20 cellular contexts compared by ENCODE assay signal in the genomic region with DNA sequence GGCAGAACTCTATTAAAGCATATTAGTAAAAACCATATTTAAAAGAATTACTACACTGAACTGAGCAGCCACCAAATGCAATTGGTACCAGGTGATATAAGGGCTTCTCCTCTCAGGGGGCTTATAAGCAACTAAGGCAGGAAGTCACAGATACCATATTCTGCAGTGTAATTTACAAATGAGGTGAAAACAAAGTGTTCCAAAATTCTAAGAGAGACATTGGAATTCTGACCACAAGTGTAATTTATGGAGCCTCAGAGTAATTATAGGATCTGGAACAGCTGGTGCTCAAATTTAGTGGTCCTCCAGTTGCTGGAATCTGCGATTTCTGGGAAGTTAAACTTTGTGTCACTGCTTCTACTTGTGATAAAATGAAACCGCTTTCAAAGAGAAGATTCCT. TPM values are rescaled to one million over a fixed set of nuclear protein-coding genes. Genes with fewer than 3 reads are reported as not detected.
"Had no signal": no experiment of that assay in that cellular context is flagged by ENCODE, and none has a peak within 500 bp of the region (broad histone marks: within the 10 kb centered on the region; RNA-seq: fewer than 3 reads in every experiment).

No MANE protein-coding gene starts in this region.

- H3K36me3 ChIP-seq: breast epithelium had no signal

- FAIRE-seq: RCC 7860 had no signal

- H3K4me3 ChIP-seq: breast epithelium had no signal

- ATAC-seq: activated CD4-positive, CD25-positive, alpha-beta regulatory T cell treated with anti-CD3 and anti-CD28 coated beads, Interleukin-2, amount 50 U/mL, for 24 hours; activated CD8-positive, alpha-beta T cell treated with anti-CD3 and anti-CD28 coated beads for 36 hours had no signal

- H3K4me1 ChIP-seq: breast epithelium had no signal

- H3K27me3 ChIP-seq: breast epithelium had no signal

- H3K27ac ChIP-seq: breast epithelium had no signal

- DNase-seq: activated CD4-positive, alpha-beta T cell treated with anti-CD3 and anti-CD28 coated beads for 4 hours; activated CD8-positive, alpha-beta memory T cell treated with anti-CD3 and anti-CD28 coated beads, Interleukin-2, amount 50 U/mL, for 4 hours; activated CD8-positive, alpha-beta T cell treated with anti-CD3 and anti-CD28 coated beads for 36 hours; activated naive CD4-positive, alpha-beta T cell treated with anti-CD3 and anti-CD28 coated beads, Interleukin-2, amount 50 U/mL, for 16 hours; aorta; caudate nucleus; NCI-H1105 treated with DMSO at 0.1 percent for 48 hours; NCI-H146; NCI-H187 treated with DMSO at 0.1 percent for 48 hours; NCI-H2081 treated with DMSO at 0.1 percent for 48 hours; NCI-H226; NCI-H526; NCI-H774; NK-92 treated with Interleukin-12 subunit alpha and Interleukin-12 subunit beta, amount 100 ng/mL, for 24 hours; OCI-M1; SHP77 had no signal

RNA-seq across cellular contexts. Expression of a gene that starts 3.1 kb away (rescaled TPM):
- total RNA-seq: SK-MEL-5 had no signal
